10 cellular contexts compared by ENCODE assay signal in the genomic region with DNA sequence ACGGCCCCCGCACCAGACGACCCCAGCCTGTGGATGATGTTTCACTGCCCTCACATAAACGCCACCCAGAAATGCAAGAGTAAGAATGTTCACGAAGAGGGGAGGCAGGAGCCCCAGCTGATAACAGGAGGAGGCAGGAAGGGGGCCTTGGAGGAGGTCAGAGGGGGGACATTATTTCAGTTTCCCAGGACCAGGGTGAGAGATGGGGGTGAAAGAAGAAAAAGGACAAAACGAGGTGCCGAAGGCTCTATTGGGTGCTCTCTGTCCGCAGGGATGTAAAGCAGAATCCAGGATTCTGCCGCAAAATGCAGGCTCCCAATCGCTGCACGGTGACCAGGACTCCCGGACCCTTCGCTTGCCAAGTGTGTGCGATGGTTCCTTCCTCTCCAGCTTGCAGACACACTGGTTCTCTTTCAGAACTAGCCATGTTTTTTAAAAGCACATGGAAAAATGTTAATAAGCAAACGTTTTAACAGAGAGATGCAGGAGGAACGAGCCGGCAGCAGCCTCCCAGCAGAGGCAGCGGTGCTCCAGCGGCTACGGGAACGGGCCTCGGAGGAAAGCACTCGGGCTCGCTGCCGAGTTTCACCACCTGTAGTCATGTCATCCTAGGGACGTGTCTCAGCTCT. TPM values are rescaled to one million over a fixed set of nuclear protein-coding genes. Genes with fewer than 3 reads are reported as not detected.
A peak's percentile ranks its signal among the peaks of the same experiment; 100 is the strongest.
DNase-seq lines count a peak whose midpoint lies in the region; ATAC-seq and TF ChIP-seq lines count a peak whose summit lies in the region.
"Had no signal": no experiment of that assay in that cellular context is flagged by ENCODE, and none has a peak within 500 bp of the region (broad histone marks: within the 10 kb centered on the region; RNA-seq: fewer than 3 reads in every experiment).

No MANE protein-coding gene starts in this region.

- POLR2A ChIA-PET in BJ (lab: Charles Lee) = interaction anchor here (0.7 kb wide), 1 partner anchor 18 kb away, joined by 6 read pairs; no protein-coding TSS in a partner anchor

- CTCF ChIA-PET in BJ (lab: Yijun Ruan, JAX) = interaction anchor here (0.6 to 4.1 kb wide), 21 partner anchors 8 to 998 kb away, joined by 3 to 31 read pairs (median 4); a partner anchor contains a TSS

- H3K4me3 Mint-ChIP-seq in nephron = peak overlapping the region; percentile 85 to 90 (median 89)

- H3K9me3 Mint-ChIP-seq in nephron = no peaks in the 10 kb centered on the region

- H3K4me3 ChIP-seq in BJ (ENCODE audit: low read depth, low read length) = no peak overlapping the region
- H3K4me3 ChIP-seq in dorsolateral prefrontal cortex = peak overlapping the region; percentile 21 to 83 (median 64)

- no peaks in the 10 kb centered on the region for H3K36me3 Mint-ChIP-seq in nephron (ENCODE audit: low read depth)

- H3K27me3 Mint-ChIP-seq in nephron (ENCODE audit: low read depth) = peaks cover 57% of the 10 kb centered on the region

- 0 out of 2 replicates have a peak, but pooled peaks have one; percentile 13 for TF ChIP-seq CTCF in BJ (IDR thresholded peaks at IDR 0.05; ENCODE audit: insufficient read depth, low read depth, low read length)
- peak in 1 of 56 donors; percentile 13 for TF ChIP-seq CTCF in dorsolateral prefrontal cortex (IDR thresholded peaks at IDR 0.05 in 54 of 56, conservative IDR thresholded peaks at IDR 0.05 in 2 of 56; ENCODE audit: low read depth in 1 of 56, partially characterized antibody in 56 of 56)
- TF ChIP-seq CTCF in nephron (IDR thresholded peaks at IDR 0.05; ENCODE audit: unreplicated experiment in 3 of 3) = no peak

- H3K36me3 ChIP-seq in BJ (ENCODE audit: control insufficient read depth, insufficient read depth, low read length) = no peaks in the 10 kb centered on the region
- H3K36me3 ChIP-seq: SJSA1 had no signal

- peak overlapping the region in 42 of 59 donors; percentile 4 to 81 (median 52) for H3K27ac ChIP-seq in dorsolateral prefrontal cortex
- H3K27ac ChIP-seq: SJSA1 had no signal

- H3K27me3 ChIP-seq in BJ (ENCODE audit: control insufficient read depth, insufficient read depth, low read length) (peaks cover 17% of the 10 kb centered on the region), dorsolateral prefrontal cortex (no peaks in the 10 kb centered on the region)

- no peak for DNase-seq in BJ (ENCODE audit: low read depth)
- peak; percentile 8 for DNase-seq in M059J (ENCODE audit: low read depth)
- DNase-seq in dorsolateral prefrontal cortex = peak in 5 of 10 donors; percentile 25 to 57 (median 48)
- no peak for DNase-seq in NCI-H510A treated with DMSO at 0.1 percent for 48 hours (lab: John Stamatoyannopoulos, UW)
- no peak for DNase-seq in NCI-H2107 treated with DMSO at 0.1 percent for 48 hours (lab: John Stamatoyannopoulos, UW; ENCODE audit: unreplicated experiment)

- intact Hi-C loops in dorsolateral prefrontal cortex (cut with DNase I) = loop anchor here (2.0 to 5.0 kb wide), 5 partner anchors 136 to 356 kb away; a partner anchor contains a TSS

- H3K4me1 Mint-ChIP-seq in nephron = peaks cover 20% of the 10 kb centered on the region

- ATAC-seq in HG03521 (IDR thresholded peaks at IDR 0.05; ENCODE audit: unreplicated experiment) (no peak), HG02623 (IDR thresholded peaks at IDR 0.05; ENCODE audit: unreplicated experiment) (no peak)

- peak overlapping the region in 2 of 3 experiments; percentile 41 to 64 for H3K27ac Mint-ChIP-seq in nephron

RNA-seq across cellular contexts. Expression of a gene that starts 59.5 kb away (rescaled TPM):
- not detected in 2 replicates for polyA plus RNA-seq in BJ (2011; rRNA removed)
- not detected in 2 replicates for polyA minus RNA-seq in BJ (2011; rRNA and poly(A)+ RNA removed)
- not detected in 2 replicates for total RNA-seq in M059J (2014; rRNA removed; shearing (Covaris generic))
- total RNA-seq in dorsolateral prefrontal cortex = 10 to 100 TPM in 1 of 120 experiments, 1 to 10 TPM in 119; 1.3 to 10.7 (median 5.6) TPM
- total RNA-seq: kidney epithelial cell, SJSA1 had no signal
